10 cellular contexts compared by ENCODE assay signal in the genomic region with DNA sequence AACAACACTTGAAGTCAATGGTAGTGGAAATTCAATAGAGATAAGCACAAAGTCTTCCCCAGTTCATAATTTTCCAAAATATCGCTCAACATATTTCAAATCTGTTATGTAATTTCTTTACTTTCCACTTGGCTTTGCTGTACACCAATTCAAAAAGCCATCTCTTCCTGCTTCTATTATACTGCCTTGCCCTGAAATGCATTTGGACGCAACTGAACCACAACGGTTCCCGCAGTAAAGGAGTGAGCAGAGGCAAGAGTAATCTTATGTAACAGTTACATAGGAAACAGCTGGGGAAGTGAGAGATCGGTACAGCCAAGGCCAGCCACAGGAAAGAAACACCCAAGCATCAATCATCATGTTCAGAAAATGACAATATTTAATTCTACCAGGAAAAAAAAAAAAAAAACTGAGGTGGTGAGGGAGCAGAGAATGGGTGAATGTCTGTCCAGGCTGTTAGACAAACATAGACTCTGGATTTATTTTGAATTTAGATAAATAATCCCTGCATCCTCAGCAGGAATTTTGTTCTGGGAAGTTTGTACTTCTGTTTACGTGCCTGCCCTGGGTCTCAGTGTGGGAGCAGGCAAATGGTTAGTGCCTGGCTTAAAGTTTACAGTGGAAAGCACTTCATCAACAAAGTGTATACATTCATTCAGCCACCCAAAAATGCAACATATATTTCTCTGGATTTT.
A peak's percentile ranks its signal among the peaks of the same experiment; 100 is the strongest.
DNase-seq lines count a peak whose midpoint lies in the region; ATAC-seq and TF ChIP-seq lines count a peak whose summit lies in the region.
"Had no signal": no experiment of that assay in that cellular context is flagged by ENCODE, and none has a peak within 500 bp of the region (broad histone marks: within the 10 kb centered on the region; RNA-seq: fewer than 3 reads in every experiment).

No MANE protein-coding gene starts in this region.

- TF ChIP-seq POLR2A in Peyer's patch (IDR thresholded peaks at IDR 0.05) = no peak

- no peak overlapping the region for H3K27ac ChIP-seq in Peyer's patch
- H3K27ac ChIP-seq: stomach had no signal

- no peak overlapping the region for H3K4me3 ChIP-seq in Peyer's patch
- H3K4me3 ChIP-seq: stomach had no signal

- no peaks in the 10 kb centered on the region for H3K9me3 ChIP-seq in Peyer's patch
- H3K9me3 ChIP-seq: stomach had no signal

- peak overlapping the region; percentile 39 for H3K4me3 Mint-ChIP-seq in activated naive CD8-positive, alpha-beta T cell treated with anti-CD3 and anti-CD28 coated beads, Interleukin-2, amount 10 ng/mL, durations not matched to agents 7 days and 5 days
- H3K4me3 Mint-ChIP-seq in natural killer cell = peak overlapping the region; percentile 67
- H3K4me3 Mint-ChIP-seq: neural crest cell had no signal

- ATAC-seq in activated naive CD8-positive, alpha-beta T cell treated with anti-CD3 and anti-CD28 coated beads, Interleukin-2, amount 10 ng/mL, durations not matched to agents 7 days and 5 days (ENCODE audit: low read depth) = peak; percentile 81
- peak; percentile 60 to 70 (median 61) for ATAC-seq in natural killer cell
- ATAC-seq in GM19324 (IDR thresholded peaks at IDR 0.05; ENCODE audit: low FRiP score, unreplicated experiment) = no peak

- no peaks in the 10 kb centered on the region for H3K4me1 ChIP-seq in Peyer's patch

- H3K27ac Mint-ChIP-seq in activated naive CD8-positive, alpha-beta T cell treated with anti-CD3 and anti-CD28 coated beads, Interleukin-2, amount 10 ng/mL, durations not matched to agents 7 days and 5 days = peak overlapping the region; percentile 11
- H3K27ac Mint-ChIP-seq in natural killer cell = peak overlapping the region; percentile 74 to 76

- no peaks in the 10 kb centered on the region for H3K27me3 Mint-ChIP-seq in activated naive CD8-positive, alpha-beta T cell treated with anti-CD3 and anti-CD28 coated beads, Interleukin-2, amount 10 ng/mL, durations not matched to agents 7 days and 5 days
- no peaks in the 10 kb centered on the region for H3K27me3 Mint-ChIP-seq in natural killer cell (ENCODE audit: low read depth in 2 of 2)

- no peaks in the 10 kb centered on the region for H3K27me3 ChIP-seq in Peyer's patch
- H3K27me3 ChIP-seq: stomach had no signal

- intact Hi-C loops in natural killer cell (cut with micrococcal nuclease) = loop anchor here (1.0 kb wide), 1 partner anchor 435 kb away; no protein-coding TSS in a partner anchor

- H3K4me1 Mint-ChIP-seq in activated naive CD8-positive, alpha-beta T cell treated with anti-CD3 and anti-CD28 coated beads, Interleukin-2, amount 10 ng/mL, durations not matched to agents 7 days and 5 days = peaks cover 30% of the 10 kb centered on the region
- peaks cover 67 to 75% of the 10 kb centered on the region in 2 donors for H3K4me1 Mint-ChIP-seq in natural killer cell

- peak in 1 of 6 experiments; percentile 10 for TF ChIP-seq CTCF in Peyer's patch (IDR thresholded peaks at IDR 0.05)
- no peak for TF ChIP-seq CTCF in natural killer cell (IDR thresholded peaks at IDR 0.05)

- no peaks in the 10 kb centered on the region for H3K36me3 ChIP-seq in Peyer's patch
- H3K36me3 ChIP-seq: stomach had no signal

- POLR2A ChIA-PET in activated naive CD8-positive, alpha-beta T cell treated with anti-CD3 and anti-CD28 coated beads, Interleukin-2, amount 10 ng/mL, durations not matched to agents 7 days and 5 days (lab: Charles Lee) = interaction anchor here (0.6 to 1.0 kb wide), 2 partner anchors 197 to 433 kb away, joined by 3 read pairs; no protein-coding TSS in a partner anchor

- no peaks in the 10 kb centered on the region for H3K36me3 Mint-ChIP-seq in activated naive CD8-positive, alpha-beta T cell treated with anti-CD3 and anti-CD28 coated beads, Interleukin-2, amount 10 ng/mL, durations not matched to agents 7 days and 5 days
- H3K36me3 Mint-ChIP-seq in natural killer cell = no peaks in the 10 kb centered on the region

- DNase-seq in GF-D8 (lab: John Stamatoyannopoulos, UW) (peak; percentile 93), Peyer's patch (peak in 2 of 3 donors; percentile 43 to 77), natural killer cell (no peak), HT-29 (ENCODE audit: low spot score) (no peak), NCI-H2081 treated with DMSO at 0.1 percent for 48 hours (lab: John Stamatoyannopoulos, UW) (no peak), GM03348 (ENCODE audit: low spot score) (no peak)
- peak; percentile 40 for DNase-seq in activated naive CD8-positive, alpha-beta T cell treated with anti-CD3 and anti-CD28 coated beads, Interleukin-2, amount 10 ng/mL, durations not matched to agents 7 days and 5 days
- DNase-seq: stomach had no signal

- no peaks in the 10 kb centered on the region for H3K9me3 Mint-ChIP-seq in activated naive CD8-positive, alpha-beta T cell treated with anti-CD3 and anti-CD28 coated beads, Interleukin-2, amount 10 ng/mL, durations not matched to agents 7 days and 5 days
- no peaks in the 10 kb centered on the region for H3K9me3 Mint-ChIP-seq in natural killer cell
- H3K9me3 Mint-ChIP-seq: neural crest cell had no signal

Comparison
In these comparisons a context has a peak if more than half of its experiments do, and no peak if none do; other contexts are left out.
1. DNase-seq: peak in GF-D8 (single experiment), Peyer's patch (2 of 3) and activated naive CD8-positive, alpha-beta T cell treated with anti-CD3 and anti-CD28 coated beads, Interleukin-2, amount 10 ng/mL, durations not matched to agents 7 days and 5 days (single experiment); none in natural killer cell (single experiment), HT-29 (single experiment), NCI-H2081 treated with DMSO at 0.1 percent for 48 hours (single experiment) and GM03348 (single experiment).